1 cellular context compared by ENCODE assay signal in the genomic region with DNA sequence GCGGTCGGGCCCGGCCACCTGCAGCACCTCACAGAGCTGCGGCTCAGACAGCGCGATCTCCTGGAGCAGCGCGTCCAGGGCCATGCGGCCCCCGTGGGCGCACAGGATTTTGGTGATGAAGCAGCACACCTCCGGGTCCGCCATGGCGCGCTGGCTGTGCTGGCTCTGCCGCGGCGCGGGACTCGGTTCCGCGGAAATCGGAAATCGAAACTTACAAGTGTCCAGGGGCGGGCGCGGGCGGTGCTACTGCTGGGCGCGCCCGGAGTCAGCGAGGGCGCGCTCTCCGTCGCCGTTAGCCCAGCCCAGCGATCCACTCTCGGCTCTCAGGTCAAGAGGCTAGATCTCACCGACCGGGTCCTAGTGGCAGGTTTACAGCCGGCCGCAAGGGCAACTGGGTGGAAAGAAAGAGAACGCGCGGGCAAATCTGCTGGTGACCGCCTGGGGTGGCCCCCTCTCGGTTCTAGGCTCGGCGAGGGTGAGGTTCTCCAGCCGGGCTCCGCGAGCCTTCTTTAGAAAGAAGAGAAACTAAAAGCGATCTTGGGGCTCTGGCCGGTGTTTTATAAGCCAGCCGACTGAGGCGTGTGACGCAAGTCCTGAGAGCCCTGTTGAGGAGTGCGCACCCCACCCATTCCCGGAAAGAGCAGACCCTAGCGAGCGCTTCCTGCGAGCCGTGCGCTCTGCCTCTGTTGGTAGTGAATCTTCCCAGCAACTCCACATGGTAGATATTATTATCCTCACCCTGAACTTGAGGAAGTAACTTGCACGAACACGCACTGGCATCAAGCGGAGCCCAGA.
A peak's percentile ranks its signal among the peaks of the same experiment; 100 is the strongest.
TF ChIP-seq lines count a peak whose summit lies in the region.

A gene (minus strand): TSS at position 533 of the 795 bp plus-strand sequence. CDS start 389 bp downstream, at position 144.

TF ChIP-seq in HepG2, 621 proteins besides CTCF, POLR2A, EP300 and RAD21 (continued from another document and continues in another):
- TF ChIP-seq, protein P1, sequence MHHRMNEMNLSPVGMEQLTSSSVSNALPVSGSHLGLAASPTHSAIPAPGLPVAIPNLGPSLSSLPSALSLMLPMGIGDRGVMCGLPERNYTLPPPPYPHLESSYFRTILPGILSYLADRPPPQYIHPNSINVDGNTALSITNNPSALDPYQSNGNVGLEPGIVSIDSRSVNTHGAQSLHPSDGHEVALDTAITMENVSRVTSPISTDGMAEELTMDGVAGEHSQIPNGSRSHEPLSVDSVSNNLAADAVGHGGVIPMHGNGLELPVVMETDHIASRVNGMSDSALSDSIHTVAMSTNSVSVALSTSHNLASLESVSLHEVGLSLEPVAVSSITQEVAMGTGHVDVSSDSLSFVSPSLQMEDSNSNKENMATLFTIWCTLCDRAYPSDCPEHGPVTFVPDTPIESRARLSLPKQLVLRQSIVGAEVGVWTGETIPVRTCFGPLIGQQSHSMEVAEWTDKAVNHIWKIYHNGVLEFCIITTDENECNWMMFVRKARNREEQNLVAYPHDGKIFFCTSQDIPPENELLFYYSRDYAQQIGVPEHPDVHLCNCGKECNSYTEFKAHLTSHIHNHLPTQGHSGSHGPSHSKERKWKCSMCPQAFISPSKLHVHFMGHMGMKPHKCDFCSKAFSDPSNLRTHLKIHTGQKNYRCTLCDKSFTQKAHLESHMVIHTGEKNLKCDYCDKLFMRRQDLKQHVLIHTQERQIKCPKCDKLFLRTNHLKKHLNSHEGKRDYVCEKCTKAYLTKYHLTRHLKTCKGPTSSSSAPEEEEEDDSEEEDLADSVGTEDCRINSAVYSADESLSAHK (CRISPR knock-in tag; IDR thresholded peaks at IDR 0.05; ENCODE audit: borderline replicate concordance): no peak
- TF ChIP-seq ZNF841 (CRISPR knock-in tag; IDR thresholded peaks at IDR 0.05; ENCODE audit: borderline replicate concordance) (no peak), NR2F6 (IDR thresholded peaks at IDR 0.05) (peak; percentile 62), NR2F6 (CRISPR knock-in tag; IDR thresholded peaks at IDR 0.05) (no peak), SMAD3 (CRISPR knock-in tag; IDR thresholded peaks at IDR 0.05) (0 out of 2 replicates have a peak, but pooled peaks have one; percentile 21), SRSF1 (optimal IDR thresholded peaks at IDR 0.05; ENCODE audit: low read depth, low read length) (peak; percentile 18), RORA (CRISPR knock-in tag; IDR thresholded peaks at IDR 0.05) (no peak), ZKSCAN1 (IDR thresholded peaks at IDR 0.05; ENCODE audit: low read length) (no peak), PAF1 (CRISPR knock-in tag; IDR thresholded peaks at IDR 0.05) (no peak), ZMYM4 (CRISPR knock-in tag; IDR thresholded peaks at IDR 0.05) (no peak), PCBP1 (IDR thresholded peaks at IDR 0.05; ENCODE audit: borderline replicate concordance, low read depth, low read length) (no peak), ZBTB21 (CRISPR knock-in tag; IDR thresholded peaks at IDR 0.05) (no peak; the same call in 1 of the 2 replicates), HMGA1 (CRISPR knock-in tag; conservative IDR thresholded peaks at IDR 0.05) (no peak), HIVEP1 (CRISPR knock-in tag; IDR thresholded peaks at IDR 0.05) (no peak; the same call in 1 of the 2 replicates), GATA4 (IDR thresholded peaks at IDR 0.05; ENCODE audit: borderline replicate concordance, low read depth) (no peak; the same call in none of the 2 replicates), ZFP41 (CRISPR knock-in tag; IDR thresholded peaks at IDR 0.05; ENCODE audit: borderline replicate concordance) (0 out of 2 replicates have a peak, but pooled peaks have one; percentile 25), ZFP36 (IDR thresholded peaks at IDR 0.05; ENCODE audit: borderline replicate concordance, low read depth, low read length, partially characterized antibody) (no peak), ZSCAN21 (CRISPR knock-in tag; IDR thresholded peaks at IDR 0.05; ENCODE audit: borderline replicate concordance) (peak; percentile 62), ZFP62 (CRISPR knock-in tag; IDR thresholded peaks at IDR 0.05) (no peak), RFX1 (IDR thresholded peaks at IDR 0.05) (no peak), ZNF713 (CRISPR knock-in tag; IDR thresholded peaks at IDR 0.05) (0 out of 2 replicates have a peak, but pooled peaks have one; percentile 75), ZNF652 (CRISPR knock-in tag; IDR thresholded peaks at IDR 0.05; ENCODE audit: borderline replicate concordance, low read depth) (no peak), ZNF7 (CRISPR knock-in tag; IDR thresholded peaks at IDR 0.05) (no peak), ZSCAN25 (CRISPR knock-in tag; IDR thresholded peaks at IDR 0.05) (no peak), SMC3 (IDR thresholded peaks at IDR 0.05; ENCODE audit: low read length) (no peak), HDAC1 (CRISPR knock-in tag; IDR thresholded peaks at IDR 0.05) (peak; percentile 54; the same call in 1 of the 2 replicates), CEBPB (IDR thresholded peaks at IDR 0.05; ENCODE audit: borderline replicate concordance, low read depth, low read length) (peak; percentile 66; the same call in 1 of the 2 replicates), EEA1 (CRISPR knock-in tag; IDR thresholded peaks at IDR 0.05; ENCODE audit: borderline replicate concordance) (peak; percentile 68; the same call in 1 of the 2 replicates), CBX5 (CRISPR knock-in tag; IDR thresholded peaks at IDR 0.05; ENCODE audit: borderline replicate concordance) (no peak), HES4 (CRISPR knock-in tag; IDR thresholded peaks at IDR 0.05; ENCODE audit: borderline replicate concordance) (no peak), HDAC2 (CRISPR knock-in tag; IDR thresholded peaks at IDR 0.05) (peak; percentile 43), KMT2B (CRISPR knock-in tag; IDR thresholded peaks at IDR 0.05) (peak; percentile 95), CBX1 (IDR thresholded peaks at IDR 0.05; ENCODE audit: low read depth) (peak; percentile 70), SRF (IDR thresholded peaks at IDR 0.05; ENCODE audit: low read depth, low read length) (no peak)
- TF ChIP-seq, protein P2, sequence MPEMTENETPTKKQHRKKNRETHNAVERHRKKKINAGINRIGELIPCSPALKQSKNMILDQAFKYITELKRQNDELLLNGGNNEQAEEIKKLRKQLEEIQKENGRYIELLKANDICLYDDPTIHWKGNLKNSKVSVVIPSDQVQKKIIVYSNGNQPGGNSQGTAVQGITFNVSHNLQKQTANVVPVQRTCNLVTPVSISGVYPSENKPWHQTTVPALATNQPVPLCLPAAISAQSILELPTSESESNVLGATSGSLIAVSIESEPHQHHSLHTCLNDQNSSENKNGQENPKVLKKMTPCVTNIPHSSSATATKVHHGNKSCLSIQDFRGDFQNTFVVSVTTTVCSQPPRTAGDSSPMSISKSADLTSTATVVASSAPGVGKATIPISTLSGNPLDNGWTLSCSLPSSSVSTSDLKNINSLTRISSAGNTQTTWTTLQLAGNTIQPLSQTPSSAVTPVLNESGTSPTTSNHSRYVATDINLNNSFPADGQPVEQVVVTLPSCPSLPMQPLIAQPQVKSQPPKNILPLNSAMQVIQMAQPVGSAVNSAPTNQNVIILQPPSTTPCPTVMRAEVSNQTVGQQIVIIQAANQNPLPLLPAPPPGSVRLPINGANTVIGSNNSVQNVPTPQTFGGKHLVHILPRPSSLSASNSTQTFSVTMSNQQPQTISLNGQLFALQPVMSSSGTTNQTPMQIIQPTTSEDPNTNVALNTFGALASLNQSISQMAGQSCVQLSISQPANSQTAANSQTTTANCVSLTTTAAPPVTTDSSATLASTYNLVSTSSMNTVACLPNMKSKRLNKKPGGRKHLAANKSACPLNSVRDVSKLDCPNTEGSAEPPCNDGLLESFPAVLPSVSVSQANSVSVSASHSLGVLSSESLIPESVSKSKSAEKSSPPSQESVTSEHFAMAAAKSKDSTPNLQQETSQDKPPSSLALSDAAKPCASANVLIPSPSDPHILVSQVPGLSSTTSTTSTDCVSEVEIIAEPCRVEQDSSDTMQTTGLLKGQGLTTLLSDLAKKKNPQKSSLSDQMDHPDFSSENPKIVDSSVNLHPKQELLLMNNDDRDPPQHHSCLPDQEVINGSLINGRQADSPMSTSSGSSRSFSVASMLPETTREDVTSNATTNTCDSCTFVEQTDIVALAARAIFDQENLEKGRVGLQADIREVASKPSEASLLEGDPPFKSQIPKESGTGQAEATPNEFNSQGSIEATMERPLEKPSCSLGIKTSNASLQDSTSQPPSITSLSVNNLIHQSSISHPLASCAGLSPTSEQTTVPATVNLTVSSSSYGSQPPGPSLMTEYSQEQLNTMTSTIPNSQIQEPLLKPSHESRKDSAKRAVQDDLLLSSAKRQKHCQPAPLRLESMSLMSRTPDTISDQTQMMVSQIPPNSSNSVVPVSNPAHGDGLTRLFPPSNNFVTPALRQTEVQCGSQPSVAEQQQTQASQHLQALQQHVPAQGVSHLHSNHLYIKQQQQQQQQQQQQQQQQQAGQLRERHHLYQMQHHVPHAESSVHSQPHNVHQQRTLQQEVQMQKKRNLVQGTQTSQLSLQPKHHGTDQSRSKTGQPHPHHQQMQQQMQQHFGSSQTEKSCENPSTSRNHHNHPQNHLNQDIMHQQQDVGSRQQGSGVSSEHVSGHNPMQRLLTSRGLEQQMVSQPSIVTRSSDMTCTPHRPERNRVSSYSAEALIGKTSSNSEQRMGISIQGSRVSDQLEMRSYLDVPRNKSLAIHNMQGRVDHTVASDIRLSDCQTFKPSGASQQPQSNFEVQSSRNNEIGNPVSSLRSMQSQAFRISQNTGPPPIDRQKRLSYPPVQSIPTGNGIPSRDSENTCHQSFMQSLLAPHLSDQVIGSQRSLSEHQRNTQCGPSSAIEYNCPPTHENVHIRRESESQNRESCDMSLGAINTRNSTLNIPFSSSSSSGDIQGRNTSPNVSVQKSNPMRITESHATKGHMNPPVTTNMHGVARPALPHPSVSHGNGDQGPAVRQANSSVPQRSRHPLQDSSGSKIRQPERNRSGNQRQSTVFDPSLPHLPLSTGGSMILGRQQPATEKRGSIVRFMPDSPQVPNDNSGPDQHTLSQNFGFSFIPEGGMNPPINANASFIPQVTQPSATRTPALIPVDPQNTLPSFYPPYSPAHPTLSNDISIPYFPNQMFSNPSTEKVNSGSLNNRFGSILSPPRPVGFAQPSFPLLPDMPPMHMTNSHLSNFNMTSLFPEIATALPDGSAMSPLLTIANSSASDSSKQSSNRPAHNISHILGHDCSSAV (CRISPR knock-in tag; IDR thresholded peaks at IDR 0.05; ENCODE audit: borderline replicate concordance): peak; percentile 86; the same call in 1 of the 2 replicates
- TF ChIP-seq, protein P3, sequence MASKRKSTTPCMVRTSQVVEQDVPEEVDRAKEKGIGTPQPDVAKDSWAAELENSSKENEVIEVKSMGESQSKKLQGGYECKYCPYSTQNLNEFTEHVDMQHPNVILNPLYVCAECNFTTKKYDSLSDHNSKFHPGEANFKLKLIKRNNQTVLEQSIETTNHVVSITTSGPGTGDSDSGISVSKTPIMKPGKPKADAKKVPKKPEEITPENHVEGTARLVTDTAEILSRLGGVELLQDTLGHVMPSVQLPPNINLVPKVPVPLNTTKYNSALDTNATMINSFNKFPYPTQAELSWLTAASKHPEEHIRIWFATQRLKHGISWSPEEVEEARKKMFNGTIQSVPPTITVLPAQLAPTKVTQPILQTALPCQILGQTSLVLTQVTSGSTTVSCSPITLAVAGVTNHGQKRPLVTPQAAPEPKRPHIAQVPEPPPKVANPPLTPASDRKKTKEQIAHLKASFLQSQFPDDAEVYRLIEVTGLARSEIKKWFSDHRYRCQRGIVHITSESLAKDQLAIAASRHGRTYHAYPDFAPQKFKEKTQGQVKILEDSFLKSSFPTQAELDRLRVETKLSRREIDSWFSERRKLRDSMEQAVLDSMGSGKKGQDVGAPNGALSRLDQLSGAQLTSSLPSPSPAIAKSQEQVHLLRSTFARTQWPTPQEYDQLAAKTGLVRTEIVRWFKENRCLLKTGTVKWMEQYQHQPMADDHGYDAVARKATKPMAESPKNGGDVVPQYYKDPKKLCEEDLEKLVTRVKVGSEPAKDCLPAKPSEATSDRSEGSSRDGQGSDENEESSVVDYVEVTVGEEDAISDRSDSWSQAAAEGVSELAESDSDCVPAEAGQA (IDR thresholded peaks at IDR 0.05; ENCODE audit: low read depth): no peak
- TF ChIP-seq, protein P3 (CRISPR knock-in tag; IDR thresholded peaks at IDR 0.05; ENCODE audit: borderline replicate concordance): 0 out of 2 replicates have a peak, but pooled peaks have one; percentile 77
- TF ChIP-seq, protein P4, sequence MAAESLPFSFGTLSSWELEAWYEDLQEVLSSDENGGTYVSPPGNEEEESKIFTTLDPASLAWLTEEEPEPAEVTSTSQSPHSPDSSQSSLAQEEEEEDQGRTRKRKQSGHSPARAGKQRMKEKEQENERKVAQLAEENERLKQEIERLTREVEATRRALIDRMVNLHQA (CRISPR knock-in tag; IDR thresholded peaks at IDR 0.05): no peak
- TF ChIP-seq, protein P5, sequence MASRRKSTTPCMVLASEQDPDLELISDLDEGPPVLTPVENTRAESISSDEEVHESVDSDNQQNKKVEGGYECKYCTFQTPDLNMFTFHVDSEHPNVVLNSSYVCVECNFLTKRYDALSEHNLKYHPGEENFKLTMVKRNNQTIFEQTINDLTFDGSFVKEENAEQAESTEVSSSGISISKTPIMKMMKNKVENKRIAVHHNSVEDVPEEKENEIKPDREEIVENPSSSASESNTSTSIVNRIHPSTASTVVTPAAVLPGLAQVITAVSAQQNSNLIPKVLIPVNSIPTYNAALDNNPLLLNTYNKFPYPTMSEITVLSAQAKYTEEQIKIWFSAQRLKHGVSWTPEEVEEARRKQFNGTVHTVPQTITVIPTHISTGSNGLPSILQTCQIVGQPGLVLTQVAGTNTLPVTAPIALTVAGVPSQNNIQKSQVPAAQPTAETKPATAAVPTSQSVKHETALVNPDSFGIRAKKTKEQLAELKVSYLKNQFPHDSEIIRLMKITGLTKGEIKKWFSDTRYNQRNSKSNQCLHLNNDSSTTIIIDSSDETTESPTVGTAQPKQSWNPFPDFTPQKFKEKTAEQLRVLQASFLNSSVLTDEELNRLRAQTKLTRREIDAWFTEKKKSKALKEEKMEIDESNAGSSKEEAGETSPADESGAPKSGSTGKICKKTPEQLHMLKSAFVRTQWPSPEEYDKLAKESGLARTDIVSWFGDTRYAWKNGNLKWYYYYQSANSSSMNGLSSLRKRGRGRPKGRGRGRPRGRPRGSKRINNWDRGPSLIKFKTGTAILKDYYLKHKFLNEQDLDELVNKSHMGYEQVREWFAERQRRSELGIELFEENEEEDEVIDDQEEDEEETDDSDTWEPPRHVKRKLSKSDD (CRISPR knock-in tag; IDR thresholded peaks at IDR 0.05; ENCODE audit: low read depth): peak; percentile 70; the same call in 1 of the 2 replicates
- TF ChIP-seq, protein P6, sequence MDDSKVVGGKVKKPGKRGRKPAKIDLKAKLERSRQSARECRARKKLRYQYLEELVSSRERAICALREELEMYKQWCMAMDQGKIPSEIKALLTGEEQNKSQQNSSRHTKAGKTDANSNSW (CRISPR knock-in tag; IDR thresholded peaks at IDR 0.05; ENCODE audit: borderline replicate concordance): no peak
